8 cellular contexts compared by ENCODE assay signal in genomic region chr15:50685976-50686467, GRCh38. TPM values are rescaled to one million over a fixed set of nuclear protein-coding genes. Genes with fewer than 3 reads are reported as not detected.
DNase-seq lines count a peak whose midpoint lies in the region; ATAC-seq lines count a peak whose summit lies in the region.

No MANE protein-coding gene starts in this region.

- H3K23ac ChIP-seq in mesenchymal stem cell (ENCODE audit: low read length in 2 of 2), result peak overlapping the region in 1 of 2 experiments; percentile 91

- H3K14ac ChIP-seq in mesenchymal stem cell (ENCODE audit: low read length in 2 of 2), result peak overlapping the region in 1 of 2 experiments; percentile 97

- H3K9me3 Mint-ChIP-seq in activated CD4-positive, alpha-beta memory T cell treated with anti-CD3 and anti-CD28 coated beads for 36 hours, result no peaks in the 10 kb centered on the region

- DNase-seq in NK-92 treated with Interleukin-12 subunit alpha and Interleukin-12 subunit beta, amount 100 ng/mL, for 24 hours (lab: John Stamatoyannopoulos, UW), result peak; percentile 91
- DNase-seq in NK-92 (lab: John Stamatoyannopoulos, UW; ENCODE audit: unreplicated experiment) (no peak), NCI-H2227 (lab: John Stamatoyannopoulos, UW; ENCODE audit: unreplicated experiment) (peak; percentile 63), mesenchymal stem cell (peak; percentile 63)
- DNase-seq in activated CD4-positive, alpha-beta memory T cell treated with anti-CD3 and anti-CD28 coated beads for 36 hours, result peak; percentile 86
- DNase-seq in stimulated activated CD8-positive, alpha-beta memory T cell treated with anti-CD3 and anti-CD28 coated beads, Interleukin-15, amount 100 ng/mL, for 4 hours (ENCODE audit: low read depth in 2 of 2), result peak; percentile 57 to 59

- peak overlapping the region; percentile 94 to 99 for H3K4me3 ChIP-seq in duodenal mucosa (ENCODE audit: low read depth in 1 of 2, low read length in 2 of 2)
- peak overlapping the region; percentile 93 to 98 for H3K4me3 ChIP-seq in mesenchymal stem cell (ENCODE audit: insufficient read depth in 1 of 2, low read depth in 1 of 2, low read length in 2 of 2)

- POLR2A ChIA-PET in activated CD4-positive, alpha-beta memory T cell treated with anti-CD3 and anti-CD28 coated beads for 36 hours (lab: Charles Lee), result interaction anchor here (0.6 to 2.0 kb wide), 6 partner anchors 10 to 223 kb away, joined by 3 to 8 read pairs (median 4); partner anchors contain the start of gene SPPL2A

- H3K27ac Mint-ChIP-seq in activated CD4-positive, alpha-beta memory T cell treated with anti-CD3 and anti-CD28 coated beads for 36 hours, result peak overlapping the region; percentile 100

- no peak overlapping the region for H2BK5ac ChIP-seq in mesenchymal stem cell (ENCODE audit: low read depth, low read length, poor library complexity, severe bottlenecking)

- intact Hi-C loops in activated CD4-positive, alpha-beta memory T cell treated with anti-CD3 and anti-CD28 coated beads for 36 hours (cut with micrococcal nuclease), result loop anchor here (1.0 to 2.0 kb wide), 5 partner anchors 31 to 331 kb away; partner anchors contain the start of gene GABPB1

- H3K9me3 ChIP-seq in duodenal mucosa (ENCODE audit: control insufficient read depth in 1 of 2, low read length in 2 of 2) (no peaks in the 10 kb centered on the region), mesenchymal stem cell (ENCODE audit: control insufficient read depth, low read length) (no peaks in the 10 kb centered on the region)

- H3K18ac ChIP-seq in mesenchymal stem cell (ENCODE audit: low read depth in 1 of 2, low read length in 2 of 2), result peak overlapping the region; percentile 10 to 96

- H3K4me1 ChIP-seq in duodenal mucosa (ENCODE audit: control insufficient read depth in 1 of 2, insufficient read depth in 2 of 2, low read length in 2 of 2) (peaks cover 16 to 20% of the 10 kb centered on the region in 2 donors), mesenchymal stem cell (ENCODE audit: control insufficient read depth, insufficient read depth, low read depth, low read length) (peaks cover 8% of the 10 kb centered on the region)

- H3K27me3 ChIP-seq in duodenal mucosa (ENCODE audit: control insufficient read depth in 1 of 2, insufficient read depth in 2 of 2, low read length in 2 of 2) (no peaks in the 10 kb centered on the region), mesenchymal stem cell (ENCODE audit: control insufficient read depth in 1 of 2, insufficient read depth in 1 of 2, low read length in 2 of 2) (no peaks in the 10 kb centered on the region)

- H3K4me2 ChIP-seq in mesenchymal stem cell (ENCODE audit: low read length, poor library complexity, severe bottlenecking), result peak overlapping the region; percentile 89

- under 1% methylated on average over 30 of the region's 30 CpGs for WGBS in mesenchymal stem cell

- peak overlapping the region in 1 of 2 experiments; percentile 96 for H3K4ac ChIP-seq in mesenchymal stem cell (ENCODE audit: low read depth in 1 of 2, low read length in 2 of 2)

- peaks cover 38% of the 10 kb centered on the region for H3K36me3 Mint-ChIP-seq in activated CD4-positive, alpha-beta memory T cell treated with anti-CD3 and anti-CD28 coated beads for 36 hours

- CTCF ChIA-PET in activated CD4-positive, alpha-beta memory T cell treated with anti-CD3 and anti-CD28 coated beads for 36 hours (lab: Charles Lee), result interaction anchor here (2.3 kb wide), 1 partner anchor 10 kb away, joined by 15 read pairs; no protein-coding TSS in a partner anchor

- peak overlapping the region; percentile 59 for H2AFZ ChIP-seq in mesenchymal stem cell (ENCODE audit: low read depth, low read length)

- peaks cover 57% of the 10 kb centered on the region for H3K4me1 Mint-ChIP-seq in activated CD4-positive, alpha-beta memory T cell treated with anti-CD3 and anti-CD28 coated beads for 36 hours (ENCODE audit: low read depth)

- no peak overlapping the region for H2BK15ac ChIP-seq in mesenchymal stem cell (ENCODE audit: low read depth, poor library complexity, severe bottlenecking)

- H4K8ac ChIP-seq in mesenchymal stem cell (ENCODE audit: low read length), result peak overlapping the region; percentile 87

- no peaks in the 10 kb centered on the region for H3K27me3 Mint-ChIP-seq in activated CD4-positive, alpha-beta memory T cell treated with anti-CD3 and anti-CD28 coated beads for 36 hours

- H3K27ac ChIP-seq in duodenal mucosa (ENCODE audit: low read depth, low read length) (peak overlapping the region; percentile 85), mesenchymal stem cell (ENCODE audit: low read length, poor library complexity, severe bottlenecking) (peak overlapping the region; percentile 95)

- peak overlapping the region; percentile 99 for H3K4me3 Mint-ChIP-seq in activated CD4-positive, alpha-beta memory T cell treated with anti-CD3 and anti-CD28 coated beads for 36 hours

- H4K91ac ChIP-seq in mesenchymal stem cell (ENCODE audit: low read length), result peak overlapping the region; percentile 30

- H2AK5ac ChIP-seq in mesenchymal stem cell (ENCODE audit: low read length, severe bottlenecking), result no peak overlapping the region

- peaks cover 0 to 4% of the 10 kb centered on the region in 2 donors for H3K36me3 ChIP-seq in duodenal mucosa (ENCODE audit: control insufficient read depth in 1 of 2, insufficient read depth in 2 of 2, low read length in 2 of 2)
- peaks cover 15 to 22% of the 10 kb centered on the region in 2 experiments for H3K36me3 ChIP-seq in mesenchymal stem cell (ENCODE audit: control insufficient read depth in 1 of 2, insufficient read depth in 2 of 2, low read depth in 1 of 2, low read length in 2 of 2)

- H3K79me1 ChIP-seq in mesenchymal stem cell (replicated peaks; ENCODE audit: low read length, poor library complexity, severe bottlenecking), result peaks cover 2% of the 10 kb centered on the region

- peak overlapping the region; percentile 9 for H2BK120ac ChIP-seq in mesenchymal stem cell (ENCODE audit: low read depth, low read length)

- H2BK12ac ChIP-seq in mesenchymal stem cell (ENCODE audit: low read length in 2 of 2), result peak overlapping the region in 1 of 2 experiments; percentile 8

- peak; percentile 51 for ATAC-seq in HG02884 (IDR thresholded peaks at IDR 0.05; ENCODE audit: unreplicated experiment)

- H3K9ac ChIP-seq in duodenal mucosa (ENCODE audit: low read depth in 1 of 2, low read length in 2 of 2) (peak overlapping the region; percentile 72 to 98), mesenchymal stem cell (ENCODE audit: low read length) (peak overlapping the region; percentile 96)

RNA-seq across cellular contexts. Expression of gene TRPM7, which starts 0.6 kb away (rescaled TPM):
- total RNA-seq in activated CD4-positive, alpha-beta memory T cell treated with anti-CD3 and anti-CD28 coated beads for 36 hours, result 10 to 100 TPM; 37.4 to 44.8 TPM
- polyA plus RNA-seq in mesenchymal stem cell (2013, experiment 1 of 2), result 14.6 TPM
- 14.8 TPM for polyA plus RNA-seq in mesenchymal stem cell (2013, experiment 2 of 2)
